ENCODE assay signal across 3 cellular contexts in genomic region chr7:128943251-128943650, GRCh38. TPM values are rescaled to one million over a fixed set of nuclear protein-coding genes. Genes with fewer than 3 reads are reported as not detected.
"Had no signal": no experiment of that assay in that cellular context is flagged by ENCODE, and none has a peak within 500 bp of the region (broad histone marks: within the 10 kb centered on the region; RNA-seq: fewer than 3 reads in every experiment).

No MANE protein-coding gene starts in this region.

RNA-seq across cellular contexts. Expression of gene IRF5, which starts 5.5 kb away (rescaled TPM):
- polyA plus RNA-seq: K562 had no signal

RNA-seq across cellular contexts. Expression of gene KCP, which starts 32.7 kb away (rescaled TPM):
- total RNA-seq: NCI-H460, SJSA1 had no signal
